Comparison of ENCODE assay signal across 8 cellular contexts in genomic region chr1:24502168-24503002, GRCh38. TPM values are rescaled to one million over a fixed set of nuclear protein-coding genes. Genes with fewer than 3 reads are reported as not detected.
A peak's percentile ranks its signal among the peaks of the same experiment; 100 is the strongest.
DNase-seq lines count a peak whose midpoint lies in the region; ATAC-seq and TF ChIP-seq lines count a peak whose summit lies in the region.

RCAN3 (plus strand) TSS chr1:24502836; CDS start chr1:24514373, 11,537 bp downstream.

- H3K79me2 ChIP-seq in KMS-11 (ENCODE audit: insufficient read depth, low read depth): no peaks in the 10 kb centered on the region
- H3K79me2 ChIP-seq in PC-9 (ENCODE audit: low read depth): no peaks in the 10 kb centered on the region

- H3K27me3 ChIP-seq in KMS-11 (ENCODE audit: insufficient read depth, low read depth) (no peaks in the 10 kb centered on the region), PC-9 (ENCODE audit: insufficient read depth, low read depth) (no peaks in the 10 kb centered on the region), esophagus (ENCODE audit: control insufficient read depth in 1 of 2, insufficient read depth in 2 of 2, low read length in 2 of 2) (no peaks in the 10 kb centered on the region), mucosa of rectum (ENCODE audit: control insufficient read depth in 2 of 2, insufficient read depth in 2 of 2, low read length in 2 of 2) (no peaks in the 10 kb centered on the region)

- H3K4me1 Mint-ChIP-seq in activated T-cell treated with anti-CD3 and anti-CD28 coated beads, Interleukin-2, amount 50 U/mL, for 24 hours (ENCODE audit: low read depth): peaks cover 70% of the 10 kb centered on the region

- H3K4me2 ChIP-seq in KMS-11 (peak within 1 kb of the TSS; percentile 94), PC-9 (peak within 1 kb of the TSS; percentile 93)

- CTCF ChIA-PET in PC-9 (lab: Charles Lee): interaction anchor here (0.9 to 1.3 kb wide), 2 partner anchors 136 to 303 kb away, joined by 4 to 6 read pairs; no protein-coding TSS in a partner anchor

- POLR2A ChIA-PET in PC-9 (lab: Charles Lee; ENCODE audit: unreplicated experiment): interaction anchor here (0.5 to 0.7 kb wide), 6 partner anchors 8 to 323 kb away, joined by 3 to 5 read pairs (median 3); no protein-coding TSS in a partner anchor

- H3K9me3 Mint-ChIP-seq in activated T-cell treated with anti-CD3 and anti-CD28 coated beads, Interleukin-2, amount 50 U/mL, for 24 hours: no peaks in the 10 kb centered on the region

- 1% methylated on average over 61 to 80 of the region's 80 CpGs for WGBS in esophagus, 2 donors

- H3K4me1 ChIP-seq in KMS-11 (ENCODE audit: low read depth, poor library complexity, severe bottlenecking) (peaks cover 23% of the 10 kb centered on the region), PC-9 (replicated peaks; ENCODE audit: insufficient read depth) (peaks cover 6% of the 10 kb centered on the region; the same call in 1 of the 2 replicates), esophagus (ENCODE audit: control insufficient read depth in 2 of 2, insufficient read depth in 2 of 2, low read length in 1 of 2) (peaks cover 0 to 6% of the 10 kb centered on the region in 2 donors), mucosa of rectum (ENCODE audit: control insufficient read depth in 2 of 2, insufficient read depth in 2 of 2, low read length in 2 of 2) (peaks cover 11 to 17% of the 10 kb centered on the region in 2 donors)

- peak; percentile 65 to 91 for DNase-seq in PC-9
- DNase-seq in activated T-cell treated with anti-CD3 and anti-CD28 coated beads, Interleukin-2, amount 50 U/mL, for 24 hours: peak; percentile 92
- DNase-seq in stimulated activated CD8-positive, alpha-beta memory T cell treated with anti-CD3 and anti-CD28 coated beads, Interleukin-4, amount 100 ng/mL, for 24 hours (ENCODE audit: low read depth): peak; percentile 87

- H3K9me3 ChIP-seq in PC-9 (ENCODE audit: insufficient read depth, low read depth) (no peaks in the 10 kb centered on the region), esophagus (ENCODE audit: control insufficient read depth in 2 of 2, insufficient read depth in 1 of 2, low read depth in 1 of 2, low read length in 1 of 2) (no peaks in the 10 kb centered on the region), mucosa of rectum (ENCODE audit: control insufficient read depth in 2 of 2, low read length in 2 of 2) (no peaks in the 10 kb centered on the region)

- no peaks in the 10 kb centered on the region for H4K20me1 ChIP-seq in KMS-11 (ENCODE audit: insufficient read depth)
- no peaks in the 10 kb centered on the region for H4K20me1 ChIP-seq in PC-9 (ENCODE audit: insufficient read depth)

- no TSS peak for BruUV-seq in PC-9 (replicated peaks; lab: Mats Ljungman, UMichigan)

- H3K4me3 ChIP-seq in KMS-11 (IDR thresholded peaks at IDR 0.05; ENCODE audit: insufficient read depth, low read depth, low read length) (peak within 1 kb of the TSS; percentile 70), PC-9 (peak within 1 kb of the TSS; percentile 74), esophagus (ENCODE audit: low read depth in 1 of 2, low read length in 2 of 2) (peak within 1 kb of the TSS; percentile 69 to 78), mucosa of rectum (ENCODE audit: low read length in 2 of 2) (peak within 1 kb of the TSS; percentile 84 to 85)

- TF ChIP-seq CTCF in 22Rv1 (IDR thresholded peaks at IDR 0.05) (no peak), KMS-11 (conservative IDR thresholded peaks at IDR 0.05; ENCODE audit: low read depth, low read length) (no peak), PC-9 (conservative IDR thresholded peaks at IDR 0.05) (no peak)

- no peaks in the 10 kb centered on the region for H3K9me2 ChIP-seq in PC-9 (ENCODE audit: insufficient read depth)

- H3K4me3 Mint-ChIP-seq in activated T-cell treated with anti-CD3 and anti-CD28 coated beads, Interleukin-2, amount 50 U/mL, for 24 hours: peak within 1 kb of the TSS; percentile 89

- H3K36me3 Mint-ChIP-seq in activated T-cell treated with anti-CD3 and anti-CD28 coated beads, Interleukin-2, amount 50 U/mL, for 24 hours (ENCODE audit: low read depth): peaks cover 16% of the 10 kb centered on the region

- no peaks in the 10 kb centered on the region for H3K36me3 ChIP-seq in KMS-11 (ENCODE audit: insufficient read depth)
- no peaks in the 10 kb centered on the region for H3K36me3 ChIP-seq in PC-9 (ENCODE audit: low read depth)
- H3K36me3 ChIP-seq in esophagus (ENCODE audit: control insufficient read depth in 2 of 2, insufficient read depth in 2 of 2, low read length in 1 of 2): no peaks in the 10 kb centered on the region
- no peaks in the 10 kb centered on the region for H3K36me3 ChIP-seq in mucosa of rectum (ENCODE audit: control insufficient read depth in 2 of 2, insufficient read depth in 2 of 2, low read length in 2 of 2)

- peak within 1 kb of the TSS; percentile 67 for H3K9ac ChIP-seq in KMS-11
- peak within 1 kb of the TSS; percentile 86 to 88 for H3K9ac ChIP-seq in mucosa of rectum (ENCODE audit: low read depth in 1 of 2, low read length in 2 of 2)

- peak within 1 kb of the TSS; percentile 100 for H2AFZ ChIP-seq in KMS-11 (ENCODE audit: low read depth)
- H2AFZ ChIP-seq in PC-9: peak within 1 kb of the TSS; percentile 91

- no peaks in the 10 kb centered on the region for H3K27me3 Mint-ChIP-seq in activated T-cell treated with anti-CD3 and anti-CD28 coated beads, Interleukin-2, amount 50 U/mL, for 24 hours

- H3K27ac ChIP-seq in 22Rv1 (peak within 1 kb of the TSS; percentile 67), KMS-11 (peak within 1 kb of the TSS; percentile 65), PC-9 (no peak within 1 kb of the TSS), esophagus (ENCODE audit: low read depth in 2 of 2, low read length in 1 of 2) (peak within 1 kb of the TSS; percentile 96 to 97), mucosa of rectum (ENCODE audit: low read depth in 2 of 2, low read length in 2 of 2) (peak within 1 kb of the TSS; percentile 93 to 94)

- intact Hi-C loops in PC-9 (cut with micrococcal nuclease; ENCODE audit: unreplicated experiment): loop anchor here (1.0 to 5.0 kb wide), 2 partner anchors 87 to 90 kb away; partner anchors contain the start of gene NIPAL3

- H3K27ac Mint-ChIP-seq in activated T-cell treated with anti-CD3 and anti-CD28 coated beads, Interleukin-2, amount 50 U/mL, for 24 hours: peak within 1 kb of the TSS; percentile 93

- H3F3A ChIP-seq in PC-9 (ENCODE audit: insufficient read depth, low read depth): no peaks in the 10 kb centered on the region

- ATAC-seq in GM18909 (IDR thresholded peaks at IDR 0.05; ENCODE audit: poor library complexity, unreplicated experiment): peak; percentile 72

RNA-seq across cellular contexts. Expression of gene RCAN3, which starts in this region (rescaled TPM):
- total RNA-seq in PC-9 (2021): 21.9 and 27.4 TPM in 2 replicates
- 1 to 10 TPM; 9.5 to 10.0 TPM for polyA plus RNA-seq in esophagus
